ENCODE assay signal across 15 cellular contexts in genomic region chr3:99871231-99871898, GRCh38. TPM values are rescaled to one million over a fixed set of nuclear protein-coding genes. Genes with fewer than 3 reads are reported as not detected.
DNase-seq lines count a peak whose midpoint lies in the region; ATAC-seq and TF ChIP-seq lines count a peak whose summit lies in the region.
"Had no signal": no experiment of that assay in that cellular context is flagged by ENCODE, and none has a peak within 500 bp of the region (broad histone marks: within the 10 kb centered on the region; RNA-seq: fewer than 3 reads in every experiment).

No MANE protein-coding gene starts in this region.

- H3K9ac ChIP-seq in colonic mucosa (ENCODE audit: low read depth in 2 of 2, low read length in 2 of 2) (peak overlapping the region; percentile 18 to 70), mucosa of stomach (ENCODE audit: low read length) (peak overlapping the region; percentile 53)
- H3K9ac ChIP-seq: BLaER1 had no signal

- H3K27ac ChIP-seq in colonic mucosa (peak overlapping the region; percentile 60), testis (peak overlapping the region; percentile 39 to 60)
- H3K27ac ChIP-seq: BLaER1, neutrophil had no signal

- intact Hi-C loops in colonic mucosa (cut with DNase I) = no loop called here
- intact Hi-C loops in testis (cut with DNase I; ENCODE audit: low total_unique reads) = no loop called here

- 52 to 63% methylated on average over 4 of the region's 4 CpGs for WGBS in testis, 2 donors

- H3K4me1 ChIP-seq in colonic mucosa (no peaks in the 10 kb centered on the region), mucosa of stomach (ENCODE audit: control insufficient read depth, insufficient read depth, low read length) (peaks cover 31% of the 10 kb centered on the region), testis (peaks cover 47% of the 10 kb centered on the region)

- H3K27me3 ChIP-seq in colonic mucosa (no peaks in the 10 kb centered on the region), mucosa of stomach (ENCODE audit: control insufficient read depth, insufficient read depth, low read length) (no peaks in the 10 kb centered on the region), testis (no peaks in the 10 kb centered on the region)

- no peak for ATAC-seq in left lobe of liver

- TF ChIP-seq POLR2A in testis (IDR thresholded peaks at IDR 0.05) = no peak

- DNase-seq in M059J (ENCODE audit: low read depth) = peak; percentile 51
- DNase-seq in colonic mucosa = no peak
- DNase-seq in testis = no peak
- no peak for DNase-seq in stimulated activated naive CD4-positive, alpha-beta T cell (lab: John Stamatoyannopoulos, UW)
- no peak for DNase-seq in stimulated activated CD4-positive, alpha-beta T cell treated with anti-CD3 and anti-CD28 coated beads, Interleukin-2, amount 100 ng/mL, for 24 hours
- no peak for DNase-seq in left lobe of liver (ENCODE audit: low spot score)
- DNase-seq: activated CD4-positive, alpha-beta memory T cell treated with anti-CD3 and anti-CD28 coated beads for 36 hours; effector memory CD4-positive, alpha-beta T cell; glutamatergic neuron; NCI-H1694; NCI-H524 treated with DMSO at 0.1 percent for 48 hours had no signal

- H3K36me3 ChIP-seq in colonic mucosa (no peaks in the 10 kb centered on the region), mucosa of stomach (ENCODE audit: control insufficient read depth, insufficient read depth, low read length) (no peaks in the 10 kb centered on the region), testis (ENCODE audit: low read depth, missing control alignments) (no peaks in the 10 kb centered on the region)
- H3K36me3 ChIP-seq: neutrophil had no signal

- no peak for TF ChIP-seq CTCF in colonic mucosa (IDR thresholded peaks at IDR 0.05)
- TF ChIP-seq CTCF in testis (IDR thresholded peaks at IDR 0.05) = no peak

- H3K9me3 ChIP-seq in colonic mucosa = no peaks in the 10 kb centered on the region
- H3K9me3 ChIP-seq in mucosa of stomach (ENCODE audit: control insufficient read depth, low read length) = no peaks in the 10 kb centered on the region
- no peaks in the 10 kb centered on the region for H3K9me3 ChIP-seq in testis
- H3K9me3 ChIP-seq: BLaER1, neutrophil had no signal

- H3K4me3 ChIP-seq in colonic mucosa = no peak overlapping the region
- no peak overlapping the region for H3K4me3 ChIP-seq in mucosa of stomach (ENCODE audit: low read length)
- H3K4me3 ChIP-seq in testis = no peak overlapping the region
- H3K4me3 ChIP-seq: BLaER1, K562 had no signal

RNA-seq across cellular contexts. Expression of gene CMSS1, which starts 53.7 kb away (rescaled TPM):
- total RNA-seq in M059J (2014; rRNA removed; shearing (Covaris generic)) = 38.7 and 49.9 TPM in 2 replicates
- total RNA-seq in colonic mucosa (10 to 100 TPM; 10.7 to 24.7 TPM), testis (10 to 100 TPM; 24.6 to 24.9 TPM), left lobe of liver (9.7 TPM)
- 47.9 TPM for polyA plus RNA-seq in testis (ENCODE audit: insufficient read depth, low read depth, low replicate concordance)
